ENCODE assay signal across 8 cellular contexts in genomic region chr5:5421961-5422818, GRCh38. TPM values are rescaled to one million over a fixed set of nuclear protein-coding genes. Genes with fewer than 3 reads are reported as not detected.
DNase-seq lines count a peak whose midpoint lies in the region; ATAC-seq and TF ChIP-seq lines count a peak whose summit lies in the region.

Gene ICE1 (plus strand): TSS chr5:5422677. CDS start chr5:5422916, 239 bp downstream.

- peak within 1 kb of the TSS; percentile 90 for H3K4me3 Mint-ChIP-seq in activated CD4-positive, alpha-beta T cell treated with anti-CD3 and anti-CD28 coated beads for 36 hours

- H3K27me3 Mint-ChIP-seq in activated CD4-positive, alpha-beta T cell treated with anti-CD3 and anti-CD28 coated beads for 36 hours: no peaks in the 10 kb centered on the region

- intact Hi-C loops in activated CD4-positive, alpha-beta T cell treated with anti-CD3 and anti-CD28 coated beads for 36 hours (cut with DNase I, micrococcal nuclease): loop anchor here (1.0 to 10.0 kb wide), 9 partner anchors 101 to 1407 kb away; partner anchors contain the start of genes MED10 (in 2 of the 2), TENT4A (in 2 of the 2), NSUN2 (in 1 of the 2) and SRD5A1 (in 1 of the 2)

- H3K9me3 Mint-ChIP-seq in activated CD4-positive, alpha-beta T cell treated with anti-CD3 and anti-CD28 coated beads for 36 hours (ENCODE audit: low read depth): no peaks in the 10 kb centered on the region

- H3K4me1 Mint-ChIP-seq in activated CD4-positive, alpha-beta T cell treated with anti-CD3 and anti-CD28 coated beads for 36 hours: peaks cover 12% of the 10 kb centered on the region

- POLR2A ChIA-PET in activated CD4-positive, alpha-beta T cell treated with anti-CD3 and anti-CD28 coated beads for 36 hours (lab: Charles Lee): interaction anchor here (0.6 to 1.0 kb wide), 2 partner anchors 111 to 956 kb away, joined by 3 to 4 read pairs; partner anchors contain the start of gene MED10

- H3K27ac Mint-ChIP-seq in activated CD4-positive, alpha-beta T cell treated with anti-CD3 and anti-CD28 coated beads for 36 hours: peak within 1 kb of the TSS; percentile 91

- H3K36me3 Mint-ChIP-seq in activated CD4-positive, alpha-beta T cell treated with anti-CD3 and anti-CD28 coated beads for 36 hours (ENCODE audit: low read depth): peaks cover 3% of the 10 kb centered on the region

- H3K4me3 ChIP-seq in choroid plexus epithelial cell (ENCODE audit: low read depth, low read length): peak within 1 kb of the TSS; percentile 80

- DNase-seq in Ammon's horn (ENCODE audit: low spot score) (peak; percentile 98), GM19238 (ENCODE audit: insufficient read length, low spot score) (peak; percentile 69), NCI-H524 (lab: John Stamatoyannopoulos, UW) (peak; percentile 99 to 100), choroid plexus epithelial cell (ENCODE audit: low read depth) (peak; percentile 99), kidney glomerular epithelial cell (lab: John Stamatoyannopoulos, UW) (peak; percentile 97)
- DNase-seq in activated CD4-positive, alpha-beta T cell treated with anti-CD3 and anti-CD28 coated beads for 36 hours: peak; percentile 95
- peak; percentile 82 to 90 for DNase-seq in stimulated activated CD4-positive, alpha-beta T cell treated with anti-CD3 and anti-CD28 coated beads, Interleukin-1b, Interleukin-23, amount 100 ng/mL, for 1 hour (ENCODE audit: low read depth in 2 of 2)

- peak; percentile 81 for ATAC-seq in HG03442 (IDR thresholded peaks at IDR 0.05; ENCODE audit: unreplicated experiment)
- peak; percentile 91 for ATAC-seq in activated CD4-positive, alpha-beta T cell treated with anti-CD3 and anti-CD28 coated beads for 36 hours

- CTCF ChIA-PET in activated CD4-positive, alpha-beta T cell treated with anti-CD3 and anti-CD28 coated beads for 36 hours (lab: Charles Lee): interaction anchor here (0.6 to 1.3 kb wide), 4 partner anchors 14 to 243 kb away, joined by 3 read pairs; no protein-coding TSS in a partner anchor

- no peak for TF ChIP-seq CTCF in choroid plexus epithelial cell (conservative IDR thresholded peaks at IDR 0.05; ENCODE audit: low read depth, low read length)

RNA-seq across cellular contexts. Expression of gene ICE1, which starts in this region (rescaled TPM):
- 10 to 100 TPM; 26.5 to 27.4 TPM for total RNA-seq in activated CD4-positive, alpha-beta T cell treated with anti-CD3 and anti-CD28 coated beads for 36 hours

Comparison
In these comparisons a context has a peak if more than half of its experiments do, and no peak if none do; other contexts are left out.
1. Peak in every context shown above with its lines: DNase-seq, ATAC-seq and H3K4me3 ChIP-seq.